ENCODE assay signal across 1 cellular context in the genomic region with DNA sequence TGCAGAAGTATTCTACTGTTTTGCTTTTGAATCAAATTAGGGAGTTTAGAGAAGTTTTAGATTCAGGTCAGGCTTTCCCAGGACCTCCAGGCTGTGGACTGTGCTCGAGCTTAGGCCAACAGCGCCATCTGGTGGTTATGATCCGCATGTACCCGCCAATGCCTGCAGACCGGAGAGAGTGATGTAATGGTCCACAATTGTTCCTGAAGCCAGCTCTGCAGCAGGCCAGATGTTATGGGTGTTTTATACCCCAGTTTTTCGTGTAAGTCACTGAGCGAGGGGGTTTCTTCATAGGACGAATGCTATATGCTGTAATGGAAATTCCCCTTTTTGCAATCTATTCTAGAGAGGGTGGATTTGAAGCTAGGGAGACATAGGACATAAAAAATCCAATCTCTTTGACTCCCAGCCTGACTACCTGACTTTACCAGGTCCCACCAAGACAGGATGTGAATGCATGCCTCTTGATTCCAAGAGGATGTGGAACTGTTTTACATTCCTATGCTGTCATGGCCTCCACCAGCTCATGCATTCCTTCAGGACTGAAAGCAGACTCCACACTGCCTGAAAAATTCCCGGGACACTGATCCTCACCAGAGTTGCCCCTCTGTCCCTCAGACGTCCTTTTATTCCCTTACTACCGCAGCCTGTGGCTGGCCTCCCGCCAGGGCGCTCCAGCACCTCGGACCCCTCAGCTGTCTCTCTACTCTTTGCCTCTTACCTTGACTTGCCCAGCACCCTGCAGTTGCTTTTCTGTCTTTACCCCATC.
TF ChIP-seq lines count a peak whose summit lies in the region.

No MANE protein-coding gene starts in this region.

TF ChIP-seq in H1, 55 proteins besides CTCF, POLR2A, EP300 and RAD21:
- peak; percentile 77; the same call in 1 of the 2 replicates for TF ChIP-seq JUND (IDR thresholded peaks at IDR 0.05; ENCODE audit: low read length)
- no peak for TF ChIP-seq TAF7 (optimal IDR thresholded peaks at IDR 0.05; ENCODE audit: borderline replicate concordance, low read depth, low read length)
- no peak for TF ChIP-seq NANOG (IDR thresholded peaks at IDR 0.05; ENCODE audit: insufficient read depth, low read depth, low read length, poor library complexity, severe bottlenecking)
- no peak for TF ChIP-seq HDAC6 (IDR thresholded peaks at IDR 0.05; ENCODE audit: low read depth, low read length)
- no peak for TF ChIP-seq TEAD4 (IDR thresholded peaks at IDR 0.05; ENCODE audit: low read depth, low read length)
- no peak for TF ChIP-seq PHF8 (conservative IDR thresholded peaks at IDR 0.05; ENCODE audit: low read depth, low read length)
- TF ChIP-seq ZNF274 (IDR thresholded peaks at IDR 0.05; ENCODE audit: borderline replicate concordance, extremely low read depth, low read length): no peak
- TF ChIP-seq, protein P1, sequence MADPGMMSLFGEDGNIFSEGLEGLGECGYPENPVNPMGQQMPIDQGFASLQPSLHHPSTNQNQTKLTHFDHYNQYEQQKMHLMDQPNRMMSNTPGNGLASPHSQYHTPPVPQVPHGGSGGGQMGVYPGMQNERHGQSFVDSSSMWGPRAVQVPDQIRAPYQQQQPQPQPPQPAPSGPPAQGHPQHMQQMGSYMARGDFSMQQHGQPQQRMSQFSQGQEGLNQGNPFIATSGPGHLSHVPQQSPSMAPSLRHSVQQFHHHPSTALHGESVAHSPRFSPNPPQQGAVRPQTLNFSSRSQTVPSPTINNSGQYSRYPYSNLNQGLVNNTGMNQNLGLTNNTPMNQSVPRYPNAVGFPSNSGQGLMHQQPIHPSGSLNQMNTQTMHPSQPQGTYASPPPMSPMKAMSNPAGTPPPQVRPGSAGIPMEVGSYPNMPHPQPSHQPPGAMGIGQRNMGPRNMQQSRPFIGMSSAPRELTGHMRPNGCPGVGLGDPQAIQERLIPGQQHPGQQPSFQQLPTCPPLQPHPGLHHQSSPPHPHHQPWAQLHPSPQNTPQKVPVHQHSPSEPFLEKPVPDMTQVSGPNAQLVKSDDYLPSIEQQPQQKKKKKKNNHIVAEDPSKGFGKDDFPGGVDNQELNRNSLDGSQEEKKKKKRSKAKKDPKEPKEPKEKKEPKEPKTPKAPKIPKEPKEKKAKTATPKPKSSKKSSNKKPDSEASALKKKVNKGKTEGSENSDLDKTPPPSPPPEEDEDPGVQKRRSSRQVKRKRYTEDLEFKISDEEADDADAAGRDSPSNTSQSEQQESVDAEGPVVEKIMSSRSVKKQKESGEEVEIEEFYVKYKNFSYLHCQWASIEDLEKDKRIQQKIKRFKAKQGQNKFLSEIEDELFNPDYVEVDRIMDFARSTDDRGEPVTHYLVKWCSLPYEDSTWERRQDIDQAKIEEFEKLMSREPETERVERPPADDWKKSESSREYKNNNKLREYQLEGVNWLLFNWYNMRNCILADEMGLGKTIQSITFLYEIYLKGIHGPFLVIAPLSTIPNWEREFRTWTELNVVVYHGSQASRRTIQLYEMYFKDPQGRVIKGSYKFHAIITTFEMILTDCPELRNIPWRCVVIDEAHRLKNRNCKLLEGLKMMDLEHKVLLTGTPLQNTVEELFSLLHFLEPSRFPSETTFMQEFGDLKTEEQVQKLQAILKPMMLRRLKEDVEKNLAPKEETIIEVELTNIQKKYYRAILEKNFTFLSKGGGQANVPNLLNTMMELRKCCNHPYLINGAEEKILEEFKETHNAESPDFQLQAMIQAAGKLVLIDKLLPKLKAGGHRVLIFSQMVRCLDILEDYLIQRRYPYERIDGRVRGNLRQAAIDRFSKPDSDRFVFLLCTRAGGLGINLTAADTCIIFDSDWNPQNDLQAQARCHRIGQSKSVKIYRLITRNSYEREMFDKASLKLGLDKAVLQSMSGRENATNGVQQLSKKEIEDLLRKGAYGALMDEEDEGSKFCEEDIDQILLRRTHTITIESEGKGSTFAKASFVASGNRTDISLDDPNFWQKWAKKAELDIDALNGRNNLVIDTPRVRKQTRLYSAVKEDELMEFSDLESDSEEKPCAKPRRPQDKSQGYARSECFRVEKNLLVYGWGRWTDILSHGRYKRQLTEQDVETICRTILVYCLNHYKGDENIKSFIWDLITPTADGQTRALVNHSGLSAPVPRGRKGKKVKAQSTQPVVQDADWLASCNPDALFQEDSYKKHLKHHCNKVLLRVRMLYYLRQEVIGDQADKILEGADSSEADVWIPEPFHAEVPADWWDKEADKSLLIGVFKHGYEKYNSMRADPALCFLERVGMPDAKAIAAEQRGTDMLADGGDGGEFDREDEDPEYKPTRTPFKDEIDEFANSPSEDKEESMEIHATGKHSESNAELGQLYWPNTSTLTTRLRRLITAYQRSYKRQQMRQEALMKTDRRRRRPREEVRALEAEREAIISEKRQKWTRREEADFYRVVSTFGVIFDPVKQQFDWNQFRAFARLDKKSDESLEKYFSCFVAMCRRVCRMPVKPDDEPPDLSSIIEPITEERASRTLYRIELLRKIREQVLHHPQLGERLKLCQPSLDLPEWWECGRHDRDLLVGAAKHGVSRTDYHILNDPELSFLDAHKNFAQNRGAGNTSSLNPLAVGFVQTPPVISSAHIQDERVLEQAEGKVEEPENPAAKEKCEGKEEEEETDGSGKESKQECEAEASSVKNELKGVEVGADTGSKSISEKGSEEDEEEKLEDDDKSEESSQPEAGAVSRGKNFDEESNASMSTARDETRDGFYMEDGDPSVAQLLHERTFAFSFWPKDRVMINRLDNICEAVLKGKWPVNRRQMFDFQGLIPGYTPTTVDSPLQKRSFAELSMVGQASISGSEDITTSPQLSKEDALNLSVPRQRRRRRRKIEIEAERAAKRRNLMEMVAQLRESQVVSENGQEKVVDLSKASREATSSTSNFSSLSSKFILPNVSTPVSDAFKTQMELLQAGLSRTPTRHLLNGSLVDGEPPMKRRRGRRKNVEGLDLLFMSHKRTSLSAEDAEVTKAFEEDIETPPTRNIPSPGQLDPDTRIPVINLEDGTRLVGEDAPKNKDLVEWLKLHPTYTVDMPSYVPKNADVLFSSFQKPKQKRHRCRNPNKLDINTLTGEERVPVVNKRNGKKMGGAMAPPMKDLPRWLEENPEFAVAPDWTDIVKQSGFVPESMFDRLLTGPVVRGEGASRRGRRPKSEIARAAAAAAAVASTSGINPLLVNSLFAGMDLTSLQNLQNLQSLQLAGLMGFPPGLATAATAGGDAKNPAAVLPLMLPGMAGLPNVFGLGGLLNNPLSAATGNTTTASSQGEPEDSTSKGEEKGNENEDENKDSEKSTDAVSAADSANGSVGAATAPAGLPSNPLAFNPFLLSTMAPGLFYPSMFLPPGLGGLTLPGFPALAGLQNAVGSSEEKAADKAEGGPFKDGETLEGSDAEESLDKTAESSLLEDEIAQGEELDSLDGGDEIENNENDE (IDR thresholded peaks at IDR 0.05; ENCODE audit: insufficient replicate concordance, low read length): no peak
- TF ChIP-seq SP4 (IDR thresholded peaks at IDR 0.05; ENCODE audit: low read length): no peak
- TF ChIP-seq RNF2 (IDR thresholded peaks at IDR 0.05; ENCODE audit: borderline replicate concordance, low read depth, low read length, missing control alignments, poor library complexity, severe bottlenecking): no peak
- TF ChIP-seq MAFK (IDR thresholded peaks at IDR 0.05; ENCODE audit: low read depth, low read length): no peak
- TF ChIP-seq, protein P2, sequence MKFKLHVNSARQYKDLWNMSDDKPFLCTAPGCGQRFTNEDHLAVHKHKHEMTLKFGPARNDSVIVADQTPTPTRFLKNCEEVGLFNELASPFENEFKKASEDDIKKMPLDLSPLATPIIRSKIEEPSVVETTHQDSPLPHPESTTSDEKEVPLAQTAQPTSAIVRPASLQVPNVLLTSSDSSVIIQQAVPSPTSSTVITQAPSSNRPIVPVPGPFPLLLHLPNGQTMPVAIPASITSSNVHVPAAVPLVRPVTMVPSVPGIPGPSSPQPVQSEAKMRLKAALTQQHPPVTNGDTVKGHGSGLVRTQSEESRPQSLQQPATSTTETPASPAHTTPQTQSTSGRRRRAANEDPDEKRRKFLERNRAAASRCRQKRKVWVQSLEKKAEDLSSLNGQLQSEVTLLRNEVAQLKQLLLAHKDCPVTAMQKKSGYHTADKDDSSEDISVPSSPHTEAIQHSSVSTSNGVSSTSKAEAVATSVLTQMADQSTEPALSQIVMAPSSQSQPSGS (IDR thresholded peaks at IDR 0.05; ENCODE audit: low read length): peak; percentile 97
- TF ChIP-seq, protein P3, sequence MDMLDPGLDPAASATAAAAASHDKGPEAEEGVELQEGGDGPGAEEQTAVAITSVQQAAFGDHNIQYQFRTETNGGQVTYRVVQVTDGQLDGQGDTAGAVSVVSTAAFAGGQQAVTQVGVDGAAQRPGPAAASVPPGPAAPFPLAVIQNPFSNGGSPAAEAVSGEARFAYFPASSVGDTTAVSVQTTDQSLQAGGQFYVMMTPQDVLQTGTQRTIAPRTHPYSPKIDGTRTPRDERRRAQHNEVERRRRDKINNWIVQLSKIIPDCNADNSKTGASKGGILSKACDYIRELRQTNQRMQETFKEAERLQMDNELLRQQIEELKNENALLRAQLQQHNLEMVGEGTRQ (IDR thresholded peaks at IDR 0.05; ENCODE audit: low read length): no peak
- no peak for TF ChIP-seq TCF12 (IDR thresholded peaks at IDR 0.05; ENCODE audit: low read depth, low read length)
- TF ChIP-seq, protein P4, sequence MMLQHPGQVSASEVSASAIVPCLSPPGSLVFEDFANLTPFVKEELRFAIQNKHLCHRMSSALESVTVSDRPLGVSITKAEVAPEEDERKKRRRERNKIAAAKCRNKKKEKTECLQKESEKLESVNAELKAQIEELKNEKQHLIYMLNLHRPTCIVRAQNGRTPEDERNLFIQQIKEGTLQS (IDR thresholded peaks at IDR 0.05; ENCODE audit: insufficient read depth, low read depth, low read length): peak; percentile 57; the same call in 1 of the 2 replicates
- no peak for TF ChIP-seq BCL11A (IDR thresholded peaks at IDR 0.05; ENCODE audit: low read depth in 2 of 2, low read length in 2 of 2)
- TF ChIP-seq SP1 (IDR thresholded peaks at IDR 0.05; ENCODE audit: low read depth, low read length): no peak
- no peak for TF ChIP-seq EGR1 (IDR thresholded peaks at IDR 0.05; ENCODE audit: borderline replicate concordance, low read depth, low read length)
- no peak for TF ChIP-seq CHD2 (IDR thresholded peaks at IDR 0.05; ENCODE audit: low read length)
- no peak for TF ChIP-seq POU5F1 (IDR thresholded peaks at IDR 0.05; ENCODE audit: low read depth, low read length)
- TF ChIP-seq BACH1 (IDR thresholded peaks at IDR 0.05; ENCODE audit: low read length): no peak
- no peak for TF ChIP-seq SIRT6 (IDR thresholded peaks at IDR 0.05; ENCODE audit: low read length)
- no peak for TF ChIP-seq SP2 (IDR thresholded peaks at IDR 0.05; ENCODE audit: low read length)
- TF ChIP-seq GABPA (IDR thresholded peaks at IDR 0.05; ENCODE audit: borderline replicate concordance, insufficient read depth, low read length): no peak
- TF ChIP-seq ASH2L (IDR thresholded peaks at IDR 0.05; ENCODE audit: low read length): no peak
- no peak for TF ChIP-seq CHD1 (IDR thresholded peaks at IDR 0.05; ENCODE audit: low read depth, low read length)
- TF ChIP-seq TBP (IDR thresholded peaks at IDR 0.05; ENCODE audit: low read depth, low read length): no peak
- no peak for TF ChIP-seq CTBP2 (IDR thresholded peaks at IDR 0.05; ENCODE audit: borderline replicate concordance, insufficient read depth, insufficient read length, low read length)
- TF ChIP-seq JUN (IDR thresholded peaks at IDR 0.05; ENCODE audit: low read depth, low read length): no peak
- TF ChIP-seq RBBP5 (IDR thresholded peaks at IDR 0.05; ENCODE audit: borderline replicate concordance, low read depth, low read length): no peak
- TF ChIP-seq FOSL1 (IDR thresholded peaks at IDR 0.05; ENCODE audit: insufficient read depth, low read depth, low read length): no peak
- TF ChIP-seq KDM5A (IDR thresholded peaks at IDR 0.05; ENCODE audit: low read length): no peak
- no peak for TF ChIP-seq CBX5 (IDR thresholded peaks at IDR 0.05; ENCODE audit: low read depth, low read length)
- no peak for TF ChIP-seq CBX8 (IDR thresholded peaks at IDR 0.05; ENCODE audit: borderline replicate concordance, low read depth, low read length)
- no peak for TF ChIP-seq SAP30 (IDR thresholded peaks at IDR 0.05; ENCODE audit: insufficient read depth, insufficient replicate concordance, low read length)
- TF ChIP-seq RXRA (IDR thresholded peaks at IDR 0.05; ENCODE audit: insufficient read depth, low read depth, low read length): no peak
- peak; percentile 24; the same call in 1 of the 2 replicates for TF ChIP-seq CREB1 (IDR thresholded peaks at IDR 0.05)
- TF ChIP-seq SIN3A (conservative IDR thresholded peaks at IDR 0.05 in 1 of 2, IDR thresholded peaks at IDR 0.05 in 1 of 2; ENCODE audit: low read depth in 1 of 2, low read length in 2 of 2): no peak
- no peak for TF ChIP-seq SUZ12 (IDR thresholded peaks at IDR 0.05; ENCODE audit: low read length)
- TF ChIP-seq POLR2AphosphoS5 (IDR thresholded peaks at IDR 0.05; ENCODE audit: low read depth, low read length): no peak; the same call in 1 of the 2 replicates
- TF ChIP-seq YY1 (IDR thresholded peaks at IDR 0.05; ENCODE audit: low read depth, low read length): no peak
- TF ChIP-seq RFX5 (IDR thresholded peaks at IDR 0.05; ENCODE audit: borderline replicate concordance, low read depth, low read length): no peak
- TF ChIP-seq, protein P5, sequence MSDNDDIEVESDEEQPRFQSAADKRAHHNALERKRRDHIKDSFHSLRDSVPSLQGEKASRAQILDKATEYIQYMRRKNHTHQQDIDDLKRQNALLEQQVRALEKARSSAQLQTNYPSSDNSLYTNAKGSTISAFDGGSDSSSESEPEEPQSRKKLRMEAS (IDR thresholded peaks at IDR 0.05): 0 out of 2 replicates have a peak, but pooled peaks have one; percentile 21
- no peak for TF ChIP-seq BRCA1 (IDR thresholded peaks at IDR 0.05; ENCODE audit: low read depth, low read length)
- TF ChIP-seq, protein P6, sequence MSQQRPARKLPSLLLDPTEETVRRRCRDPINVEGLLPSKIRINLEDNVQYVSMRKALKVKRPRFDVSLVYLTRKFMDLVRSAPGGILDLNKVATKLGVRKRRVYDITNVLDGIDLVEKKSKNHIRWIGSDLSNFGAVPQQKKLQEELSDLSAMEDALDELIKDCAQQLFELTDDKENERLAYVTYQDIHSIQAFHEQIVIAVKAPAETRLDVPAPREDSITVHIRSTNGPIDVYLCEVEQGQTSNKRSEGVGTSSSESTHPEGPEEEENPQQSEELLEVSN (IDR thresholded peaks at IDR 0.05): no peak
- TF ChIP-seq TAF1 (IDR thresholded peaks at IDR 0.05; ENCODE audit: low read depth, low read length): no peak; the same call in 1 of the 2 replicates
- TF ChIP-seq NRF1 (IDR thresholded peaks at IDR 0.05; ENCODE audit: low read depth, low read length): no peak
- peak; percentile 77 for TF ChIP-seq CEBPB (IDR thresholded peaks at IDR 0.05; ENCODE audit: low read depth, low read length)
- TF ChIP-seq SRF (IDR thresholded peaks at IDR 0.05; ENCODE audit: low read depth, low read length): no peak
- TF ChIP-seq HDAC2 (IDR thresholded peaks at IDR 0.05; ENCODE audit: borderline replicate concordance in 1 of 2, low read depth in 2 of 2, low read length in 2 of 2): no peak
- TF ChIP-seq KDM4A (IDR thresholded peaks at IDR 0.05; ENCODE audit: low read depth, low read length, severe bottlenecking): no peak
- no peak for TF ChIP-seq KDM1A (IDR thresholded peaks at IDR 0.05; ENCODE audit: borderline replicate concordance, low read length)
- TF ChIP-seq GTF2F1 (IDR thresholded peaks at IDR 0.05; ENCODE audit: borderline replicate concordance, low read depth, low read length): no peak
- TF ChIP-seq SIX5 (IDR thresholded peaks at IDR 0.05; ENCODE audit: low read depth, low read length): no peak
- peak; percentile 6 for TF ChIP-seq EZH2 (IDR thresholded peaks at IDR 0.05; ENCODE audit: low read depth, low read length, severe bottlenecking)
